1 cellular context compared by ENCODE assay signal in the genomic region with DNA sequence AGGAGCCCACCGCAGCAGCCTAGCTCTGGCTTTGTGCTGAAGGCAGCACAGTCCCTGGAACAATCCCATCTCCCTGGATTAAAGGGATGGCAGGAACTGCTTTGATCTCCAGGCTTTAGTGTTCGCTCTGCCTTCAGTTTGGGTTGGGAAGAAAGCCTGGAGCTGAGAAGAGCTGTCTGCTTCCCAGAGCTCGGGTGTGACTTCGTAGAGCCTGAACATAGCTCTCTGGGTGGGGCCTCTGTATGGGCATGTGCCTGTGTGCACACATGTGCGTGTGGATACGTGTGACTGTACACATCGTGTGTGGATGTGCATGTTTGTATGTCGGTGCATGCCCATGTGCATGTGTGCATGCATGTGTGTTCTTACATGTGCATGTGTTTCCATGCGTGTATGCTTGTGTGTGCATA.
TF ChIP-seq lines count a peak whose summit lies in the region.

No MANE protein-coding gene starts in this region.

TF ChIP-seq in GM12891, 5 proteins besides CTCF, POLR2A, EP300 and RAD21 (continued from another document):
- TF ChIP-seq SPI1 (IDR thresholded peaks at IDR 0.05; ENCODE audit: low read depth, low read length) (no peak), TAF1 (IDR thresholded peaks at IDR 0.05; ENCODE audit: low read depth, low read length) (no peak), POU2F2 (IDR thresholded peaks at IDR 0.05; ENCODE audit: low read depth, low read length) (no peak)
TF ChIP-seq in GM12891: peak in this region for 0.
